Comparison of ENCODE assay signal across 17 cellular contexts in the genomic region with DNA sequence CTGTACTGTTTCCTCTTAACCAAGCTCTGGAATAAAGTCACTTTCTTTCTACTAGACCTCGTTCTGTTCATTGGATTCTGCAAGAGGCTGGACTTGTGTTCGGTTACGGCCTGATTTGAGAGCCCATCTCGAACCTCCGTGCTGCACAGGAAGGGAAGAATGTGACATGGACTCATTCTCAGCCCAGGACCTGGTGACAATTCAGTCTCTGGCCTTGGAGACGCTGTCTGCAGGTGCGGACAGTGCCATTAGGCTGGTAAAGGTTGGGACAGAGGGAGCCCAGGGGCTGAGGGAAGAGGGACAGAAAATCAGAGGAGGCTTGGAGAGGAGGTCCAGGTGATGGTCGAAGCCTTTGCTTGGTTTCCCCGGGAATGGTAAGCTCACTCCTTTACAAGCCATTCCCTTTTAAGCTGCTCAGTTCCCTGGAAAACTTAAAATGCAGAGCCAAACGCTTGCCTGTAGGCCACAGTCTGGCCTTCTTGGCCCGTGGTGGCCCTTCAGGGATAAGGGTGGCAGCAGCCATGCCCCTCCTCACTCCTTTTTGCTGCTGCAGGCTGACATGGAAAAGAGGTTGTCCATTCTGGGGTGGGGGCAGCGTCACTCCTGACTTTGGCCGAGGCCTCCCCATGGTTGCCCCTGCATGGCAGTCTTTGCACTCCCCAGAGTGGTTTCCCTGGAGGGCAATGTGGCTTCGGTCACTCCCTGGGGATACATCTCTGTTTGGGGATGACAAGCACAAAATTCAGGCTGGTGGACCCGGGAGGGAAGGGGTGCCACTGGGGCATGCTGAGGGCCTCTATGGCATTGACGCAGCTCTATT. TPM values are rescaled to one million over a fixed set of nuclear protein-coding genes. Genes with fewer than 3 reads are reported as not detected.
"Had no signal": no experiment of that assay in that cellular context is flagged by ENCODE, and none has a peak within 500 bp of the region (broad histone marks: within the 10 kb centered on the region; RNA-seq: fewer than 3 reads in every experiment).

No MANE protein-coding gene starts in this region.

- H3K27ac Mint-ChIP-seq: activated naive CD4-positive, alpha-beta T cell treated with anti-CD3 and anti-CD28 coated beads, Interleukin-2, amount 50 U/mL, for 24 hours; stimulated activated naive B cell treated with anti-CD40 and anti-IgM and Interleukin-4, amounts not matched to agents 10 μg/mL and 1 μg/mL and 100 μg/mL, for 72 hours had no signal

- H3K27ac ChIP-seq: breast epithelium, foreskin keratinocyte, left lung, parathyroid adenoma, upper lobe of left lung had no signal

- H3K36me3 ChIP-seq: breast epithelium, left lung, upper lobe of left lung had no signal

- DNase-seq: activated CD4-positive, alpha-beta T cell treated with anti-CD3 and anti-CD28 coated beads for 1 hour; activated CD4-positive, alpha-beta T cell treated with anti-CD3 and anti-CD28 coated beads, Interleukin-2, amount 50 U/mL, for 48 hours; anterior cingulate cortex; foreskin keratinocyte; left lung; SK-N-SH; stimulated activated naive B cell treated with anti-CD40 and anti-IgM and Interleukin-4, amounts not matched to agents 10 μg/mL and 1 μg/mL and 100 μg/mL, for 72 hours; substantia nigra had no signal

- H3K4me3 ChIP-seq: breast epithelium, left lung, smooth muscle cell, upper lobe of left lung had no signal

- H3K36me3 Mint-ChIP-seq: activated naive CD4-positive, alpha-beta T cell treated with anti-CD3 and anti-CD28 coated beads, Interleukin-2, amount 50 U/mL, for 24 hours; stimulated activated naive B cell treated with anti-CD40 and anti-IgM and Interleukin-4, amounts not matched to agents 10 μg/mL and 1 μg/mL and 100 μg/mL, for 72 hours had no signal

- H3K4me1 ChIP-seq: breast epithelium, foreskin keratinocyte, left lung, parathyroid adenoma, upper lobe of left lung had no signal

- H3K9me3 ChIP-seq: left lung, SK-N-SH, upper lobe of left lung had no signal

- H3K27me3 Mint-ChIP-seq: activated naive CD4-positive, alpha-beta T cell treated with anti-CD3 and anti-CD28 coated beads, Interleukin-2, amount 50 U/mL, for 24 hours had no signal

- ATAC-seq: activated T-helper 17 cell treated with anti-CD3 and anti-CD28 coated beads, Interleukin-2, amount 50 U/mL, for 72 hours; foreskin keratinocyte; left lung; Right ventricle myocardium inferior; stimulated activated naive B cell treated with anti-CD40 and anti-IgM and Interleukin-4, amounts not matched to agents 10 μg/mL and 1 μg/mL and 100 μg/mL, for 72 hours had no signal

- H3K9me3 Mint-ChIP-seq: activated naive CD4-positive, alpha-beta T cell treated with anti-CD3 and anti-CD28 coated beads, Interleukin-2, amount 50 U/mL, for 24 hours; activated T-helper 17 cell treated with anti-CD3 and anti-CD28 coated beads, Interleukin-2, amount 50 U/mL, for 72 hours; neural crest cell; stimulated activated naive B cell treated with anti-CD40 and anti-IgM and Interleukin-4, amounts not matched to agents 10 μg/mL and 1 μg/mL and 100 μg/mL, for 72 hours had no signal

- H3K4me1 Mint-ChIP-seq: activated T-helper 17 cell treated with anti-CD3 and anti-CD28 coated beads, Interleukin-2, amount 50 U/mL, for 72 hours; stimulated activated naive B cell treated with anti-CD40 and anti-IgM and Interleukin-4, amounts not matched to agents 10 μg/mL and 1 μg/mL and 100 μg/mL, for 72 hours had no signal

- H3K4me3 Mint-ChIP-seq: activated naive CD4-positive, alpha-beta T cell treated with anti-CD3 and anti-CD28 coated beads, Interleukin-2, amount 50 U/mL, for 24 hours; activated T-helper 17 cell treated with anti-CD3 and anti-CD28 coated beads, Interleukin-2, amount 50 U/mL, for 72 hours; neural crest cell; stimulated activated naive B cell treated with anti-CD40 and anti-IgM and Interleukin-4, amounts not matched to agents 10 μg/mL and 1 μg/mL and 100 μg/mL, for 72 hours had no signal

- H3K27me3 ChIP-seq: upper lobe of left lung had no signal

RNA-seq across cellular contexts. Expression of a gene that starts 52.3 kb away (rescaled TPM):
- total RNA-seq: activated T-helper 17 cell treated with anti-CD3 and anti-CD28 coated beads, Interleukin-2, amount 50 U/mL, for 72 hours; foreskin keratinocyte; T-helper 1 cell treated with Interleukin-12 subunit alpha and Interleukin-12 subunit beta and Interleukin-4 antibody, amounts not matched to agents 30 ng/mL and 1 ng/mL, for 36 hours had no signal
